15 cellular contexts compared by ENCODE assay signal in the genomic region with DNA sequence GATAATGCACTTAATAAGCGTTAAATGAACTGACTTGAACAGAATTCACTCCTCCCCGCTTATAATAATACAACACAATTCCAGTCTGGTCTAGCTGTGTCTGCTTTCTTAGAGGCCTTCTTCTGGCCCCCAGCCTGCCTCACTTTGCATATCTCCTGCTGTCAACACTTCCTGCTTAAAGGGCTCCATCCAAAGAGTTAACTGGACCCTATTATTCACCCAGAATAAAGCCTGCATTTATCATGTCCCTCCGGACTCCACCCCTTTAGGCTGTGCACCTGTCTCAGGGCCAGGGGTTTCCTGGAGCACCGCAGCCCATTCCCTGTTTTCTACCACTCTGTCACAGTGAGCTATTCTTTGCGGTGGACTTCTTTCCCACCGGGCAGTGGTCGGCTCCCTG.
DNase-seq lines count a peak whose midpoint lies in the region; ATAC-seq and TF ChIP-seq lines count a peak whose summit lies in the region.
"Had no signal": no experiment of that assay in that cellular context is flagged by ENCODE, and none has a peak within 500 bp of the region (broad histone marks: within the 10 kb centered on the region; RNA-seq: fewer than 3 reads in every experiment).

No MANE protein-coding gene starts in this region.

- no peak overlapping the region for H3K4me3 Mint-ChIP-seq in dendritic cell treated with granulocyte-macrophage colony-stimulating factor and Interleukin-4, amounts not matched to agents 40 ng/mL and 50 ng/mL, for 4 days
- H3K4me3 Mint-ChIP-seq in stimulated activated naive B cell treated with anti-CD40 and anti-IgM and Interleukin-4, amounts not matched to agents 10 μg/mL and 1 μg/mL and 100 μg/mL, for 72 hours = peak overlapping the region; percentile 55 to 64
- H3K4me3 Mint-ChIP-seq: CD8-positive, alpha-beta T cell had no signal

- H3K27ac ChIP-seq in OCI-LY3 (ENCODE audit: low read length) = peak overlapping the region; percentile 42
- H3K27ac ChIP-seq: SK-N-MC had no signal

- H3K4me2 ChIP-seq in OCI-LY3 (ENCODE audit: low read length) = peak overlapping the region; percentile 79

- H3K79me2 ChIP-seq in OCI-LY3 (ENCODE audit: low read length) = no peaks in the 10 kb centered on the region

- no peaks in the 10 kb centered on the region for H3K36me3 ChIP-seq in OCI-LY3 (replicated peaks; ENCODE audit: low read depth, low read length)

- peak; percentile 26 to 42 for DNase-seq in NCI-H2081 (lab: John Stamatoyannopoulos, UW)
- no peak for DNase-seq in NCI-H2081 treated with DMSO at 0.1 percent for 48 hours (lab: John Stamatoyannopoulos, UW)
- no peak for DNase-seq in stimulated activated naive B cell treated with anti-CD40 and anti-IgM and Interleukin-4, amounts not matched to agents 10 μg/mL and 1 μg/mL and 100 μg/mL, for 72 hours
- no peak for DNase-seq in activated CD4-positive, CD25-positive, alpha-beta regulatory T cell treated with anti-CD3 and anti-CD28 coated beads, Interleukin-2, amount 50 U/mL, for 72 hours
- no peak for DNase-seq in epidermal melanocyte (ENCODE audit: insufficient read length, low spot score)
- no peak for DNase-seq in GDM1 (lab: John Stamatoyannopoulos, UW)
- DNase-seq: 8988T; CD8-positive, alpha-beta T cell; HCEC 1CT; NCI-H1694; NCI-H345; NCI-H526 treated with DMSO at 0.1 percent for 48 hours had no signal

- intact Hi-C loops in dendritic cell treated with granulocyte-macrophage colony-stimulating factor and Interleukin-4, amounts not matched to agents 40 ng/mL and 50 ng/mL, for 4 days (cut with micrococcal nuclease) = no loop called here

- peak overlapping the region; percentile 41 for H3K4me3 ChIP-seq in OCI-LY3 (ENCODE audit: low read length)
- H3K4me3 ChIP-seq: SK-N-MC had no signal

- no peaks in the 10 kb centered on the region for H3K36me3 Mint-ChIP-seq in dendritic cell treated with granulocyte-macrophage colony-stimulating factor and Interleukin-4, amounts not matched to agents 40 ng/mL and 50 ng/mL, for 4 days (ENCODE audit: low read depth)
- H3K36me3 Mint-ChIP-seq in stimulated activated naive B cell treated with anti-CD40 and anti-IgM and Interleukin-4, amounts not matched to agents 10 μg/mL and 1 μg/mL and 100 μg/mL, for 72 hours = peaks cover 0 to 3% of the 10 kb centered on the region in 2 donors
- H3K36me3 Mint-ChIP-seq: CD8-positive, alpha-beta T cell had no signal

- no peaks in the 10 kb centered on the region for H3K9me3 ChIP-seq in OCI-LY3 (ENCODE audit: insufficient read depth, low read length)

- H3K4me1 Mint-ChIP-seq in dendritic cell treated with granulocyte-macrophage colony-stimulating factor and Interleukin-4, amounts not matched to agents 40 ng/mL and 50 ng/mL, for 4 days (ENCODE audit: low read depth) = peaks cover 59% of the 10 kb centered on the region
- peaks cover 38 to 72% of the 10 kb centered on the region in 2 donors for H3K4me1 Mint-ChIP-seq in stimulated activated naive B cell treated with anti-CD40 and anti-IgM and Interleukin-4, amounts not matched to agents 10 μg/mL and 1 μg/mL and 100 μg/mL, for 72 hours

- peak overlapping the region; percentile 78 for H3K27ac Mint-ChIP-seq in dendritic cell treated with granulocyte-macrophage colony-stimulating factor and Interleukin-4, amounts not matched to agents 40 ng/mL and 50 ng/mL, for 4 days
- peak overlapping the region; percentile 37 for H3K27ac Mint-ChIP-seq in stimulated activated naive B cell treated with anti-CD40 and anti-IgM and Interleukin-4, amounts not matched to agents 10 μg/mL and 1 μg/mL and 100 μg/mL, for 72 hours
- H3K27ac Mint-ChIP-seq: CD8-positive, alpha-beta T cell had no signal

- H4K20me1 ChIP-seq in OCI-LY3 (ENCODE audit: insufficient read depth, low read length) = no peaks in the 10 kb centered on the region

- ATAC-seq in stimulated activated naive B cell treated with anti-CD40 and anti-IgM and Interleukin-4, amounts not matched to agents 10 μg/mL and 1 μg/mL and 100 μg/mL, for 72 hours (replicated peaks) = peak in 1 of 2 donors; percentile 19
- ATAC-seq: CD8-positive, alpha-beta T cell had no signal

- peak overlapping the region; percentile 33 for H3K9ac ChIP-seq in OCI-LY3 (ENCODE audit: low read length)

- no peaks in the 10 kb centered on the region for H3K27me3 ChIP-seq in OCI-LY3 (ENCODE audit: low read depth, low read length)

- H3K27me3 Mint-ChIP-seq in dendritic cell treated with granulocyte-macrophage colony-stimulating factor and Interleukin-4, amounts not matched to agents 40 ng/mL and 50 ng/mL, for 4 days = no peaks in the 10 kb centered on the region
- H3K27me3 Mint-ChIP-seq in stimulated activated naive B cell treated with anti-CD40 and anti-IgM and Interleukin-4, amounts not matched to agents 10 μg/mL and 1 μg/mL and 100 μg/mL, for 72 hours = peaks cover 0 to 2% of the 10 kb centered on the region in 2 donors

- TF ChIP-seq CTCF in OCI-LY3 (IDR thresholded peaks at IDR 0.05; ENCODE audit: low read depth, low read length) = no peak

- H2AFZ ChIP-seq in OCI-LY3 (ENCODE audit: low read depth, low read length) = peak overlapping the region; percentile 49; the same call in 1 of the 2 replicates

- peaks cover 41% of the 10 kb centered on the region for H3K4me1 ChIP-seq in OCI-LY3 (ENCODE audit: low read length)

- H3K9me3 Mint-ChIP-seq in dendritic cell treated with granulocyte-macrophage colony-stimulating factor and Interleukin-4, amounts not matched to agents 40 ng/mL and 50 ng/mL, for 4 days = no peaks in the 10 kb centered on the region
- no peaks in the 10 kb centered on the region for H3K9me3 Mint-ChIP-seq in stimulated activated naive B cell treated with anti-CD40 and anti-IgM and Interleukin-4, amounts not matched to agents 10 μg/mL and 1 μg/mL and 100 μg/mL, for 72 hours
- H3K9me3 Mint-ChIP-seq: CD8-positive, alpha-beta T cell had no signal

Comparison
In these comparisons a context has a peak if more than half of its experiments do, and no peak if none do; other contexts are left out.
1. DNase-seq: peak in NCI-H2081 (2 of 2); none in NCI-H2081 treated with DMSO at 0.1 percent for 48 hours (single experiment), stimulated activated naive B cell treated with anti-CD40 and anti-IgM and Interleukin-4, amounts not matched to agents 10 μg/mL and 1 μg/mL and 100 μg/mL, for 72 hours (single experiment), activated CD4-positive, CD25-positive, alpha-beta regulatory T cell treated with anti-CD3 and anti-CD28 coated beads, Interleukin-2, amount 50 U/mL, for 72 hours (single experiment), epidermal melanocyte (single experiment) and GDM1 (single experiment).